In the genomic region with DNA sequence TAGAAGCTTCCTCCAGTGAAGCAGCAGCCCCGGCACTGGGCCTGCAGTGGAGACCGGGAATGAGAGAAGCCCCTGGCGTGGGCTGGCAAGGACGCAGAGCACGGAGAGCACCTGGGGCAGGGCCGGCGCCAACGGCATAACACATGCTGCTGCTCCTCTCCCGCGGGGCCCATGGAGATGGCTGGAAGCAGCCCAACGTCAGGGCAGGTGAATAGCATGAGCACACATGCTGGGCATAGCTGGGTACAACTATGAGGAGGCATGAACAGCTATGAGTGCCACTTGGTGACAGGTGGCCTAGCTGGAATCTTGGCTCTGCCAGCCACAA, we compare ENCODE assay signal across 16 cellular contexts. TPM values are rescaled to one million over a fixed set of nuclear protein-coding genes. Genes with fewer than 3 reads are reported as not detected.
DNase-seq lines count a peak whose midpoint lies in the region; ATAC-seq lines count a peak whose summit lies in the region.
"Had no signal": no experiment of that assay in that cellular context is flagged by ENCODE, and none has a peak within 500 bp of the region (broad histone marks: within the 10 kb centered on the region; RNA-seq: fewer than 3 reads in every experiment).

No MANE protein-coding gene starts in this region.

- H3K4me3 Mint-ChIP-seq in T-cell = peak overlapping the region in 2 of 3 donors; percentile 48 to 78
- H3K4me3 Mint-ChIP-seq in naive thymus-derived CD8-positive, alpha-beta T cell = peak overlapping the region in 9 of 10 donors; percentile 47 to 91 (median 66)
- H3K4me3 Mint-ChIP-seq in activated CD4-positive, alpha-beta memory T cell treated with anti-CD3 and anti-CD28 coated beads, Interleukin-2, amount 10 ng/mL, durations not matched to agents 7 days and 5 days = no peak overlapping the region
- H3K4me3 Mint-ChIP-seq: activated CD4-positive, alpha-beta T cell treated with anti-CD3 and anti-CD28 coated beads, Interleukin-2, amount 10 ng/mL, durations not matched to agents 7 days and 5 days; CD14-positive monocyte had no signal

- POLR2A ChIA-PET in T-cell (lab: Charles Lee) = no interaction called here
- POLR2A ChIA-PET in naive thymus-derived CD8-positive, alpha-beta T cell (lab: Charles Lee) = interaction anchor here (0.6 kb wide), 1 partner anchor 171 kb away, joined by 4 read pairs; no protein-coding TSS in a partner anchor
- POLR2A ChIA-PET in activated CD4-positive, alpha-beta memory T cell treated with anti-CD3 and anti-CD28 coated beads, Interleukin-2, amount 10 ng/mL, durations not matched to agents 7 days and 5 days (lab: Charles Lee) = no interaction called here

- peak overlapping the region; percentile 15; the same call in 1 of the 2 replicates for H3K4me3 ChIP-seq in GM08714 (ENCODE audit: low read length)
- H3K4me3 ChIP-seq: skin epidermis, transverse colon had no signal

- DNase-seq in NCI-H2107 treated with DMSO at 0.1 percent for 48 hours (lab: John Stamatoyannopoulos, UW; ENCODE audit: unreplicated experiment) = peak; percentile 1
- no peak for DNase-seq in NCI-H2107 (lab: John Stamatoyannopoulos, UW)
- no peak for DNase-seq in T-cell
- peak in 1 of 10 donors; percentile 8 for DNase-seq in naive thymus-derived CD8-positive, alpha-beta T cell
- DNase-seq in NCI-H1092 (lab: John Stamatoyannopoulos, UW) = no peak
- DNase-seq in activated CD4-positive, alpha-beta memory T cell treated with anti-CD3 and anti-CD28 coated beads, Interleukin-2, amount 10 ng/mL, durations not matched to agents 7 days and 5 days = no peak
- DNase-seq: 8988T; activated CD4-positive, alpha-beta T cell treated with anti-CD3 and anti-CD28 coated beads, Interleukin-2, amount 10 ng/mL, durations not matched to agents 7 days and 5 days; activated gamma-delta T cell; NCI-H1417 treated with DMSO at 0.1 percent for 48 hours; NCI-H510A; transverse colon had no signal

- H3K9me3 Mint-ChIP-seq in T-cell = no peaks in the 10 kb centered on the region
- no peaks in the 10 kb centered on the region for H3K9me3 Mint-ChIP-seq in naive thymus-derived CD8-positive, alpha-beta T cell
- no peaks in the 10 kb centered on the region for H3K9me3 Mint-ChIP-seq in activated CD4-positive, alpha-beta memory T cell treated with anti-CD3 and anti-CD28 coated beads, Interleukin-2, amount 10 ng/mL, durations not matched to agents 7 days and 5 days
- H3K9me3 Mint-ChIP-seq: activated CD4-positive, alpha-beta T cell treated with anti-CD3 and anti-CD28 coated beads, Interleukin-2, amount 10 ng/mL, durations not matched to agents 7 days and 5 days had no signal

- H3K4me1 Mint-ChIP-seq in T-cell = peaks cover 30 to 39% (median 32%) of the 10 kb centered on the region in 3 donors
- H3K4me1 Mint-ChIP-seq in naive thymus-derived CD8-positive, alpha-beta T cell = peaks cover 22 to 79% (median 52%) of the 10 kb centered on the region in 4 donors
- H3K4me1 Mint-ChIP-seq in activated CD4-positive, alpha-beta memory T cell treated with anti-CD3 and anti-CD28 coated beads, Interleukin-2, amount 10 ng/mL, durations not matched to agents 7 days and 5 days = peaks cover 13% of the 10 kb centered on the region

- H3K27me3 Mint-ChIP-seq in T-cell = peaks cover 0 to 11% of the 10 kb centered on the region in 2 donors
- no peaks in the 10 kb centered on the region for H3K27me3 Mint-ChIP-seq in naive thymus-derived CD8-positive, alpha-beta T cell
- peaks cover 58% of the 10 kb centered on the region for H3K27me3 Mint-ChIP-seq in activated CD4-positive, alpha-beta memory T cell treated with anti-CD3 and anti-CD28 coated beads, Interleukin-2, amount 10 ng/mL, durations not matched to agents 7 days and 5 days

- no peaks in the 10 kb centered on the region for H3K36me3 Mint-ChIP-seq in T-cell
- no peaks in the 10 kb centered on the region for H3K36me3 Mint-ChIP-seq in naive thymus-derived CD8-positive, alpha-beta T cell
- no peaks in the 10 kb centered on the region for H3K36me3 Mint-ChIP-seq in activated CD4-positive, alpha-beta memory T cell treated with anti-CD3 and anti-CD28 coated beads, Interleukin-2, amount 10 ng/mL, durations not matched to agents 7 days and 5 days (ENCODE audit: low read depth)
- H3K36me3 Mint-ChIP-seq: CD14-positive monocyte had no signal

- H3K27ac Mint-ChIP-seq in T-cell = peak overlapping the region; percentile 58 to 73
- H3K27ac Mint-ChIP-seq in naive thymus-derived CD8-positive, alpha-beta T cell = peak overlapping the region in 9 of 10 donors; percentile 24 to 92 (median 85)
- H3K27ac Mint-ChIP-seq in activated CD4-positive, alpha-beta memory T cell treated with anti-CD3 and anti-CD28 coated beads, Interleukin-2, amount 10 ng/mL, durations not matched to agents 7 days and 5 days = no peak overlapping the region
- H3K27ac Mint-ChIP-seq: activated CD4-positive, alpha-beta T cell treated with anti-CD3 and anti-CD28 coated beads, Interleukin-2, amount 10 ng/mL, durations not matched to agents 7 days and 5 days had no signal

- CTCF ChIA-PET in T-cell (lab: Charles Lee) = no interaction called here
- CTCF ChIA-PET in activated CD4-positive, alpha-beta memory T cell treated with anti-CD3 and anti-CD28 coated beads, Interleukin-2, amount 10 ng/mL, durations not matched to agents 7 days and 5 days (lab: Charles Lee) = no interaction called here

- no peak for ATAC-seq in T-cell (replicated peaks in 1 of 4)
- peak in 1 of 2 donors; percentile 33 for ATAC-seq in naive thymus-derived CD8-positive, alpha-beta T cell
- ATAC-seq in HG02642 (IDR thresholded peaks at IDR 0.05; ENCODE audit: poor library complexity, unreplicated experiment) = no peak

RNA-seq across cellular contexts. Expression of gene IRF8, which starts 46.4 kb away (rescaled TPM):
- total RNA-seq in T-cell = 10 to 100 TPM in 3 of 5 donors, 1 to 10 TPM in 2; 7.7 to 17.0 (median 10.3) TPM
- 10 to 100 TPM; 17.6 to 17.8 TPM for total RNA-seq in naive thymus-derived CD8-positive, alpha-beta T cell
- polyA plus RNA-seq in naive thymus-derived CD8-positive, alpha-beta T cell = 1 to 10 TPM; 2.0 to 5.8 (median 3.2) TPM
- total RNA-seq in activated CD4-positive, alpha-beta memory T cell treated with anti-CD3 and anti-CD28 coated beads, Interleukin-2, amount 10 ng/mL, durations not matched to agents 7 days and 5 days = 1 to 10 TPM; 4.8 to 4.9 TPM
